In genomic region chr16:29007865-29008593, GRCh38 we compare ENCODE assay signal across 9 cellular contexts. TPM values are rescaled to one million over a fixed set of nuclear protein-coding genes. Genes with fewer than 3 reads are reported as not detected.
DNase-seq lines count a peak whose midpoint lies in the region; ATAC-seq and TF ChIP-seq lines count a peak whose summit lies in the region.
"Had no signal": no experiment of that assay in that cellular context is flagged by ENCODE, and none has a peak within 500 bp of the region (broad histone marks: within the 10 kb centered on the region; RNA-seq: fewer than 3 reads in every experiment).

No MANE protein-coding gene starts in this region.

- H3K4me3 ChIP-seq in NB4 (ENCODE audit: low read depth, low read length) (no peak overlapping the region), fibroblast of villous mesenchyme (ENCODE audit: low read depth, low read length) (no peak overlapping the region), SJCRH30 (no peak overlapping the region)

- DNase-seq in A172 (ENCODE audit: low spot score): peak; percentile 95
- peak; percentile 65 for DNase-seq in NB4 (ENCODE audit: low read depth)
- peak; percentile 57 for DNase-seq in activated T-cell treated with anti-CD3 and anti-CD28 coated beads for 1 hour (ENCODE audit: low read depth)
- peak; percentile 39 for DNase-seq in fibroblast of villous mesenchyme (ENCODE audit: low read depth)
- DNase-seq in NCI-H510A treated with DMSO at 0.1 percent for 48 hours (lab: John Stamatoyannopoulos, UW): no peak
- no peak for DNase-seq in SJCRH30
- no peak for DNase-seq in glutamatergic neuron
- DNase-seq: BE2C had no signal

- TF ChIP-seq POLR2A in NB4 (IDR thresholded peaks at IDR 0.05; ENCODE audit: extremely low read depth, insufficient read length): no peak

- TF ChIP-seq CTCF in NB4 (IDR thresholded peaks at IDR 0.05; ENCODE audit: low read depth, low read length) (no peak), fibroblast of villous mesenchyme (IDR thresholded peaks at IDR 0.05; ENCODE audit: insufficient read depth, low read depth, low read length) (no peak), glutamatergic neuron (IDR thresholded peaks at IDR 0.05; ENCODE audit: partially characterized antibody, unreplicated experiment) (no peak)

- no peaks in the 10 kb centered on the region for H3K4me1 ChIP-seq in SJCRH30
- H3K4me1 ChIP-seq: BE2C had no signal

- no peak for ATAC-seq in HG02642 (IDR thresholded peaks at IDR 0.05; ENCODE audit: poor library complexity, unreplicated experiment)

- H3K36me3 ChIP-seq in SJCRH30: no peaks in the 10 kb centered on the region
- H3K36me3 ChIP-seq: BE2C had no signal

- H3K27me3 ChIP-seq in SJCRH30: no peaks in the 10 kb centered on the region
- H3K27me3 ChIP-seq: BE2C had no signal

- no peak overlapping the region for H3K4me3 Mint-ChIP-seq in glutamatergic neuron (ENCODE audit: unreplicated experiment)

- no peak overlapping the region for H3K27ac Mint-ChIP-seq in glutamatergic neuron (ENCODE audit: unreplicated experiment)

- H3K9me3 Mint-ChIP-seq in glutamatergic neuron (ENCODE audit: unreplicated experiment): no peaks in the 10 kb centered on the region

- H3K9me3 ChIP-seq in SJCRH30 (replicated peaks): no peaks in the 10 kb centered on the region
- H3K9me3 ChIP-seq: BE2C had no signal

- H3K27ac ChIP-seq in SJCRH30: no peak overlapping the region

- H3K27me3 Mint-ChIP-seq in glutamatergic neuron (ENCODE audit: unreplicated experiment): peaks cover 1% of the 10 kb centered on the region

- H3K4me1 Mint-ChIP-seq in glutamatergic neuron (ENCODE audit: low read depth, unreplicated experiment): no peaks in the 10 kb centered on the region

- H3K36me3 Mint-ChIP-seq in glutamatergic neuron (ENCODE audit: unreplicated experiment): peaks cover 4% of the 10 kb centered on the region

RNA-seq across cellular contexts. Expression of gene LAT, which starts 23.2 kb away (rescaled TPM):
- 42.7 and 77.4 TPM in 2 replicates for total RNA-seq in A172 (2014; rRNA removed; shearing (Covaris generic))
- 0.43 and 0.64 TPM in 2 replicates for total RNA-seq in fibroblast of villous mesenchyme
- 0.66 and 1.6 TPM in 2 replicates for total RNA-seq in SJCRH30 (2014; rRNA removed; shearing (Covaris generic))
- 8.3 TPM for total RNA-seq in glutamatergic neuron (ENCODE audit: unreplicated experiment)

RNA-seq across cellular contexts. Expression of gene SPNS1, which starts 33.5 kb away (rescaled TPM):
- total RNA-seq in A172 (2014; rRNA removed; shearing (Covaris generic)): 44.7 and 49.9 TPM in 2 replicates
- total RNA-seq in fibroblast of villous mesenchyme (33.2 and 34.5 TPM in 2 replicates), glutamatergic neuron (ENCODE audit: unreplicated experiment) (50.6 TPM)
- 22.1 and 23.5 TPM in 2 replicates for total RNA-seq in SJCRH30 (2014; rRNA removed; shearing (Covaris generic))

RNA-seq across cellular contexts. Expression of gene NFATC2IP, which starts 57.3 kb away (rescaled TPM):
- 27.2 and 28.1 TPM in 2 replicates for total RNA-seq in A172 (2014; rRNA removed; shearing (Covaris generic))
- total RNA-seq in fibroblast of villous mesenchyme: 20.0 and 30.7 TPM in 2 replicates
- total RNA-seq in SJCRH30 (2014; rRNA removed; shearing (Covaris generic)): 20.2 and 29.5 TPM in 2 replicates
- 59.6 TPM for total RNA-seq in glutamatergic neuron (ENCODE audit: unreplicated experiment)

Comparison
In these comparisons a context has a peak if more than half of its experiments do, and no peak if none do; other contexts are left out.
1. DNase-seq: peak in A172 (single experiment), NB4 (single experiment), activated T-cell treated with anti-CD3 and anti-CD28 coated beads for 1 hour (single experiment) and fibroblast of villous mesenchyme (single experiment); none in NCI-H510A treated with DMSO at 0.1 percent for 48 hours (single experiment), SJCRH30 (0 of 2) and glutamatergic neuron (single experiment).